In the genomic region with DNA sequence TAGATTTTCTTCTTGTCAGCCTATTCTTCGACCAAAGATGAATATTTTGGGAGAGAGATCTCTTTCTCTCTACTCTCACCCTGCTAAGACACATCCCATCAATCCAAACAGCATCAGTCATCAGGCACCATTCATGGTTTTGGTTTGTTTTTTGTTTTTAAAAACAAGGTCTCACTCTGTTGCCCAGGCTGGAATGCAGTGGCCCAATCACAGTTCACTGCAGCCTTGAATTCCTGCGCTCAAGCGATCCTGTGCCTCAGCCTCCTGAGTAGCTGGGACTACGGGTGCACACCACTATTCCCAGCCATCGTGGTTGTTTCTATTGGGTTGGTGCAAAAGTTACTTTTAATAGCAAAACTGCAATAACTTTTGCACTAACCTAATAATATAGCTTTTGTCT, we compare ENCODE assay signal across 24 cellular contexts.
"Had no signal": no experiment of that assay in that cellular context is flagged by ENCODE, and none has a peak within 500 bp of the region (broad histone marks: within the 10 kb centered on the region; RNA-seq: fewer than 3 reads in every experiment).

No MANE protein-coding gene starts in this region.

- H3K4me1 Mint-ChIP-seq: central memory CD8-positive, alpha-beta T cell had no signal

- H3K27ac Mint-ChIP-seq: activated CD8-positive, alpha-beta memory T cell treated with anti-CD3 and anti-CD28 coated beads, Interleukin-2, amount 10 ng/mL, durations not matched to agents 7 days and 5 days; activated naive CD4-positive, alpha-beta T cell treated with anti-CD3 and anti-CD28 coated beads, Interleukin-2, amount 50 U/mL, for 72 hours; activated naive CD8-positive, alpha-beta T cell treated with anti-CD3 and anti-CD28 coated beads, Interleukin-2, amount 50 U/mL, for 24 hours; activated T-cell treated with anti-CD3 and anti-CD28 coated beads, Interleukin-2, amount 50 U/mL, for 24 hours; T-helper 1 cell treated with Interleukin-12 subunit alpha and Interleukin-12 subunit beta and Interleukin-4 antibody, amounts not matched to agents 30 μg/mL and 1 μg/mL, for 36 hours had no signal

- H3K4me3 Mint-ChIP-seq: activated CD8-positive, alpha-beta memory T cell treated with anti-CD3 and anti-CD28 coated beads, Interleukin-2, amount 10 ng/mL, durations not matched to agents 7 days and 5 days; activated naive CD8-positive, alpha-beta T cell treated with anti-CD3 and anti-CD28 coated beads, Interleukin-2, amount 50 U/mL, for 24 hours; activated T-cell treated with anti-CD3 and anti-CD28 coated beads, Interleukin-2, amount 50 U/mL, for 24 hours; central memory CD8-positive, alpha-beta T cell; T-helper 1 cell treated with Interleukin-12 subunit alpha and Interleukin-12 subunit beta and Interleukin-4 antibody, amounts not matched to agents 30 μg/mL and 1 μg/mL, for 36 hours had no signal

- H3K9me3 ChIP-seq: ascending aorta, body of pancreas had no signal

- ATAC-seq: activated CD8-positive, alpha-beta memory T cell treated with anti-CD3 and anti-CD28 coated beads, Interleukin-2, amount 10 ng/mL, durations not matched to agents 7 days and 5 days; activated naive CD4-positive, alpha-beta T cell treated with anti-CD3 and anti-CD28 coated beads, Interleukin-2, amount 50 U/mL, for 72 hours; activated naive CD8-positive, alpha-beta T cell treated with anti-CD3 and anti-CD28 coated beads, Interleukin-2, amount 50 U/mL, for 24 hours; body of pancreas; PC-3 had no signal

- H3K27ac ChIP-seq: ascending aorta, body of pancreas had no signal

- H3K27me3 ChIP-seq: ascending aorta, body of pancreas had no signal

- H3K9me3 Mint-ChIP-seq: activated naive CD4-positive, alpha-beta T cell treated with anti-CD3 and anti-CD28 coated beads, Interleukin-2, amount 50 U/mL, for 72 hours; activated naive CD8-positive, alpha-beta T cell treated with anti-CD3 and anti-CD28 coated beads, Interleukin-2, amount 50 U/mL, for 24 hours; activated T-cell treated with anti-CD3 and anti-CD28 coated beads, Interleukin-2, amount 50 U/mL, for 24 hours; central memory CD8-positive, alpha-beta T cell; T-helper 1 cell treated with Interleukin-12 subunit alpha and Interleukin-12 subunit beta and Interleukin-4 antibody, amounts not matched to agents 30 μg/mL and 1 μg/mL, for 36 hours had no signal

- DNase-seq: activated CD4-positive, alpha-beta T cell treated with anti-CD3 and anti-CD28 coated beads for 48 hours; activated CD4-positive, alpha-beta T cell treated with anti-CD3 and anti-CD28 coated beads, Interleukin-2, amount 50 U/mL, for 4 hours; activated CD4-positive, CD25-positive, alpha-beta regulatory T cell treated with anti-CD3 and anti-CD28 coated beads, Interleukin-2, amount 50 U/mL, for 72 hours; activated CD8-positive, alpha-beta memory T cell treated with anti-CD3 and anti-CD28 coated beads, Interleukin-2, amount 10 ng/mL, durations not matched to agents 7 days and 5 days; activated effector memory CD4-positive, alpha-beta T cell treated with anti-CD3 and anti-CD28 coated beads, Interleukin-2, amount 50 U/mL, for 16 hours; activated naive CD4-positive, alpha-beta T cell treated with Interleukin-2 at 50 U/mL for 16 hours; activated naive CD8-positive, alpha-beta T cell treated with anti-CD3 and anti-CD28 coated beads, Interleukin-2, amount 50 U/mL, for 24 hours; activated T-cell treated with anti-CD3 and anti-CD28 coated beads, Interleukin-2, amount 50 U/mL, for 24 hours; amniotic stem cell; body of pancreas; KBM-7; NCI-H1105; NCI-H1436; NCI-H1694 treated with DMSO at 0.1 percent for 48 hours; NCI-H2081; NCI-H510A treated with DMSO at 0.1 percent for 48 hours; NCI-H69; NK-92 treated with Interleukin-12 subunit alpha and Interleukin-12 subunit beta, amount 100 ng/mL, for 24 hours; PC-3; SHP77 had no signal

- H3K4me3 ChIP-seq: ascending aorta, body of pancreas had no signal

- H3K36me3 ChIP-seq: ascending aorta had no signal
